34 cellular contexts compared by ENCODE assay signal in the genomic region with DNA sequence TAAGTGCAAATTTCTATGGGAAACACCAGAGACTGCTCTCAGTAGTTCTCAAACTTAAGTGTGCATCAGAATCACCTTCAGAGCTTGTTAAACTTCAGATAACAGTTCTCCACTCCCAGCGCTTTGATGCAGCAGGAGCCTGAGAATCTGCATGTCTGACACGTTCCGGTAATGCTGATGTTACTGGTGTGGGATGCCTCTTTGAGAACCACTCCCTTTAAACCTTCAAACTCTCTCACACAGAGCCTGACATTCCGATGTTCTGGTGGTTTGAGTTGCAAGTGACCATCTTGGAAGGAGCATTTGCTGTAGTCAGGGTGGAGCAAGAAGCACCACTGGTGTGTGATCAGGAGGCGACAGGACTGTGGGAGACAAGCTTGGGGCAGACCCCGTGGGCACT. TPM values are rescaled to one million over a fixed set of nuclear protein-coding genes. Genes with fewer than 3 reads are reported as not detected.
"Had no signal": no experiment of that assay in that cellular context is flagged by ENCODE, and none has a peak within 500 bp of the region (broad histone marks: within the 10 kb centered on the region; RNA-seq: fewer than 3 reads in every experiment).

No MANE protein-coding gene starts in this region.

- H3K9me3 Mint-ChIP-seq: natural killer cell treated with Interleukin-12 subunit alpha and Interleukin-12 subunit beta and Interleukin-15 and Interleukin-18, amount 100 ng/mL, for 72 hours; stimulated activated naive B cell treated with anti-CD40 and anti-IgM and Interleukin-4, amounts not matched to agents 10 μg/mL and 1 μg/mL and 100 μg/mL, for 72 hours had no signal

- H2AFZ ChIP-seq: hepatocyte had no signal

- H3K4me2 ChIP-seq: hepatocyte had no signal

- H3K4me3 Mint-ChIP-seq: naive thymus-derived CD4-positive, alpha-beta T cell; natural killer cell treated with Interleukin-12 subunit alpha and Interleukin-12 subunit beta and Interleukin-15 and Interleukin-18, amount 100 ng/mL, for 72 hours; stimulated activated naive B cell treated with anti-CD40 and anti-IgM and Interleukin-4, amounts not matched to agents 10 μg/mL and 1 μg/mL and 100 μg/mL, for 72 hours had no signal

- H3K36me3 ChIP-seq: left ventricle myocardium inferior, ovary, right atrium auricular region, right lobe of liver, suprapubic skin, thoracic aorta, tibial artery, upper lobe of right lung had no signal

- H3K27me3 ChIP-seq: ovary, right atrium auricular region had no signal

- FAIRE-seq: urothelium cell line had no signal

- H3K9me3 ChIP-seq: left ventricle myocardium inferior, mucosa of descending colon, ovary, right atrium auricular region, right lobe of liver, suprapubic skin, thoracic aorta, tibial artery, upper lobe of right lung had no signal

- H3K27ac Mint-ChIP-seq: naive thymus-derived CD4-positive, alpha-beta T cell; natural killer cell treated with Interleukin-12 subunit alpha and Interleukin-12 subunit beta and Interleukin-15 and Interleukin-18, amount 100 ng/mL, for 72 hours; progenitor cell of endocrine pancreas; stimulated activated naive B cell treated with anti-CD40 and anti-IgM and Interleukin-4, amounts not matched to agents 10 μg/mL and 1 μg/mL and 100 μg/mL, for 72 hours had no signal

- H3K4me3 ChIP-seq: hepatocyte, left ventricle myocardium inferior, lung, mucosa of descending colon, ovary, right atrium auricular region, right lobe of liver, skin epidermis, suprapubic skin, thoracic aorta, tibial artery, upper lobe of right lung had no signal

- H3K36me3 Mint-ChIP-seq: naive thymus-derived CD4-positive, alpha-beta T cell; natural killer cell treated with Interleukin-12 subunit alpha and Interleukin-12 subunit beta and Interleukin-15 and Interleukin-18, amount 100 ng/mL, for 72 hours; stimulated activated naive B cell treated with anti-CD40 and anti-IgM and Interleukin-4, amounts not matched to agents 10 μg/mL and 1 μg/mL and 100 μg/mL, for 72 hours had no signal

- ATAC-seq: mucosa of descending colon; naive thymus-derived CD4-positive, alpha-beta T cell; natural killer cell treated with Interleukin-12 subunit alpha and Interleukin-12 subunit beta and Interleukin-15 and Interleukin-18, amount 100 ng/mL, for 72 hours; right lobe of liver; stimulated activated naive B cell treated with anti-CD40 and anti-IgM and Interleukin-4, amounts not matched to agents 10 μg/mL and 1 μg/mL and 100 μg/mL, for 72 hours; stimulated activated naive CD8-positive, alpha-beta T cell treated with anti-CD3 and anti-CD28 coated beads, Interleukin-15, Interleukin-2, amounts not matched to agents 100 U/mL and 50 U/mL, for 24 hours; upper lobe of right lung had no signal

- H3K4me1 ChIP-seq: left ventricle myocardium inferior, right atrium auricular region, right lobe of liver, suprapubic skin, tibial artery, upper lobe of right lung had no signal

- DNase-seq: islet precursor cell; left ventricle myocardium inferior; midbrain; mucosa of descending colon; naive thymus-derived CD4-positive, alpha-beta T cell; ovary; right lobe of liver; stimulated activated CD4-positive, alpha-beta T cell treated with anti-CD3 and anti-CD28 coated beads, Interleukin-12 subunit alpha, Interleukin-12 subunit beta, amount 100 ng/mL, for 4 hours; stimulated activated CD4-positive, alpha-beta T cell treated with anti-CD3 and anti-CD28 coated beads, Interleukin-15, amount 100 ng/mL, for 24 hours; stimulated activated CD4-positive, alpha-beta T cell treated with anti-CD3 and anti-CD28 coated beads, Interleukin-2, amount 100 ng/mL, for 24 hours; stimulated activated CD4-positive, alpha-beta T cell treated with anti-CD3 and anti-CD28 coated beads, Interleukin-4, amount 100 ng/mL, for 1 hour; stimulated activated naive B cell treated with anti-CD40 and anti-IgM and Interleukin-4, amounts not matched to agents 10 μg/mL and 1 μg/mL and 100 μg/mL, for 72 hours; stimulated activated naive CD8-positive, alpha-beta T cell treated with anti-CD3 and anti-CD28 coated beads, Interleukin-15, Interleukin-2, amounts not matched to agents 100 U/mL and 50 U/mL, for 24 hours; tibial artery; trophoblast cell; upper lobe of right lung had no signal

- H3K79me2 ChIP-seq: hepatocyte had no signal

- H3K27ac ChIP-seq: hepatocyte, left ventricle myocardium inferior, ovary, right atrium auricular region, right lobe of liver, skin epidermis, suprapubic skin, thoracic aorta, tibial artery, upper lobe of right lung had no signal

RNA-seq across cellular contexts. Expression of a gene that starts 57.9 kb away (rescaled TPM):
- total RNA-seq: kidney epithelial cell; left ventricle myocardium inferior; lower leg skin; lung; mesenteric fat pad; mucosa of descending colon; myocyte; naive thymus-derived CD4-positive, alpha-beta T cell; natural killer cell treated with Interleukin-12 subunit alpha and Interleukin-12 subunit beta and Interleukin-15 and Interleukin-18, amount 100 ng/mL, for 72 hours; omental fat pad; ovary; progenitor cell of endocrine pancreas; pulmonary artery endothelial cell; renal cortical epithelial cell; right atrium auricular region; right lobe of liver; subcutaneous adipose tissue; suprapubic skin; thoracic aorta; upper lobe of right lung had no signal
- polyA plus RNA-seq: hepatocyte; lung; naive thymus-derived CD4-positive, alpha-beta T cell; neural cell; ovary had no signal
